Comparison of ENCODE assay signal across 23 cellular contexts in genomic region chr12:42546709-42547108, GRCh38. TPM values are rescaled to one million over a fixed set of nuclear protein-coding genes. Genes with fewer than 3 reads are reported as not detected.
DNase-seq lines count a peak whose midpoint lies in the region; ATAC-seq and TF ChIP-seq lines count a peak whose summit lies in the region.
"Had no signal": no experiment of that assay in that cellular context is flagged by ENCODE, and none has a peak within 500 bp of the region (broad histone marks: within the 10 kb centered on the region; RNA-seq: fewer than 3 reads in every experiment).

No MANE protein-coding gene starts in this region.

- H3K27me3 ChIP-seq in MM.1S (replicated peaks; ENCODE audit: insufficient read depth, low read length): no peaks in the 10 kb centered on the region
- H3K27me3 ChIP-seq in hepatocyte: no peaks in the 10 kb centered on the region
- H3K27me3 ChIP-seq: Peyer's patch had no signal

- DNase-seq in MM.1S (peak; percentile 46), hepatocyte (ENCODE audit: low spot score) (no peak), progenitor cell of endocrine pancreas (ENCODE audit: low spot score, unreplicated experiment) (no peak), DMS153 (lab: John Stamatoyannopoulos, UW) (no peak)
- no peak for DNase-seq in stimulated activated CD4-positive, alpha-beta T cell treated with anti-CD3 and anti-CD28 coated beads, Interleukin-15, amount 100 ng/mL, for 24 hours
- DNase-seq: C1 segment of cervical spinal cord; CD4-positive, alpha-beta memory T cell; COR-L47; NCI-H1092; NCI-H1417 treated with DMSO at 0.1 percent for 48 hours; NCI-H1694 treated with DMSO at 0.1 percent for 48 hours; NCI-H2081; NCI-H2227 treated with DMSO at 0.1 percent for 48 hours; NCI-H526 treated with DMSO at 0.1 percent for 48 hours; Peyer's patch; SHP77 treated with DMSO at 0.1 percent for 48 hours had no signal

- H3K27ac ChIP-seq in MM.1S (ENCODE audit: low read length) (peak overlapping the region; percentile 25; the same call in 1 of the 2 replicates), hepatocyte (no peak overlapping the region)
- H3K27ac ChIP-seq: A549, HL-60, Peyer's patch, SK-N-MC had no signal

- TF ChIP-seq CTCF in MM.1S (IDR thresholded peaks at IDR 0.05; ENCODE audit: low read length) (no peak), hepatocyte (IDR thresholded peaks at IDR 0.05; ENCODE audit: poor library complexity) (no peak), progenitor cell of endocrine pancreas (IDR thresholded peaks at IDR 0.05; ENCODE audit: unreplicated experiment) (no peak)

- no peaks in the 10 kb centered on the region for H3K27me3 Mint-ChIP-seq in progenitor cell of endocrine pancreas

- 88% methylated on average over 2 of the region's 2 CpGs for WGBS in hepatocyte (ENCODE audit: low lambda C conversion rate, missing lambda C conversion rate)

- peak overlapping the region; percentile 35 for H2AFZ ChIP-seq in MM.1S (ENCODE audit: low read length)
- H2AFZ ChIP-seq in hepatocyte: no peak overlapping the region

- H3K4me1 Mint-ChIP-seq in progenitor cell of endocrine pancreas (ENCODE audit: low read depth): peaks cover 20% of the 10 kb centered on the region
- H3K4me1 Mint-ChIP-seq: CD4-positive, alpha-beta memory T cell had no signal

- TF ChIP-seq POLR2A in GM18505 (IDR thresholded peaks at IDR 0.05; ENCODE audit: borderline replicate concordance, extremely low read depth, insufficient read depth, insufficient read length): no peak

- no peak overlapping the region for H3K4me3 Mint-ChIP-seq in progenitor cell of endocrine pancreas (ENCODE audit: low read depth)
- H3K4me3 Mint-ChIP-seq: IgD-negative memory B cell had no signal

- peak overlapping the region; percentile 41 for H3K27ac Mint-ChIP-seq in progenitor cell of endocrine pancreas
- H3K27ac Mint-ChIP-seq: CD4-positive, alpha-beta memory T cell; IgD-negative memory B cell had no signal

- H4K20me1 ChIP-seq in MM.1S (ENCODE audit: insufficient read depth, low read length) (no peaks in the 10 kb centered on the region), hepatocyte (ENCODE audit: insufficient read depth, poor library complexity, severe bottlenecking) (peaks cover 20% of the 10 kb centered on the region)

- H3F3A ChIP-seq in MM.1S (ENCODE audit: insufficient read depth, low read length): peaks cover 9% of the 10 kb centered on the region; the same call in 1 of the 2 replicates

- H3K9me3 ChIP-seq in MM.1S (replicated peaks; ENCODE audit: insufficient read depth, low read length) (no peaks in the 10 kb centered on the region), hepatocyte (ENCODE audit: low read depth) (no peaks in the 10 kb centered on the region)
- H3K9me3 ChIP-seq: A549, Peyer's patch had no signal

- H3K79me2 ChIP-seq in MM.1S (ENCODE audit: low read length) (no peaks in the 10 kb centered on the region), hepatocyte (peaks cover 80% of the 10 kb centered on the region)

- no peaks in the 10 kb centered on the region for H3K9me3 Mint-ChIP-seq in progenitor cell of endocrine pancreas (ENCODE audit: low read depth)
- H3K9me3 Mint-ChIP-seq: IgD-negative memory B cell had no signal

- H3K4me2 ChIP-seq in MM.1S (ENCODE audit: low read depth, low read length): peak overlapping the region; percentile 61
- peak overlapping the region; percentile 32 for H3K4me2 ChIP-seq in hepatocyte
- H3K4me2 ChIP-seq: A549 had no signal

- H3K9me2 ChIP-seq in MM.1S (replicated peaks; ENCODE audit: insufficient read depth, low read length): no peaks in the 10 kb centered on the region
- no peaks in the 10 kb centered on the region for H3K9me2 ChIP-seq in hepatocyte (replicated peaks; ENCODE audit: insufficient read depth)

- no peak overlapping the region; the same call in 1 of the 2 replicates for H3K9ac ChIP-seq in MM.1S (ENCODE audit: low read length)

- H3K4me3 ChIP-seq in MM.1S (ENCODE audit: low read length): peak overlapping the region; percentile 54
- H3K4me3 ChIP-seq in hepatocyte: no peak overlapping the region
- H3K4me3 ChIP-seq: A549, Peyer's patch, SK-N-MC had no signal

- H3K36me3 ChIP-seq in MM.1S (replicated peaks; ENCODE audit: insufficient read depth, low read length) (no peaks in the 10 kb centered on the region), hepatocyte (replicated peaks; ENCODE audit: insufficient read depth, low read depth) (no peaks in the 10 kb centered on the region)
- H3K36me3 ChIP-seq: Peyer's patch had no signal

- H3K36me3 Mint-ChIP-seq in progenitor cell of endocrine pancreas (ENCODE audit: insufficient read depth): peaks cover 24% of the 10 kb centered on the region
- H3K36me3 Mint-ChIP-seq: CD4-positive, alpha-beta memory T cell; IgD-negative memory B cell had no signal

- H3K4me1 ChIP-seq in MM.1S (ENCODE audit: low read length) (peaks cover 10% of the 10 kb centered on the region), hepatocyte (ENCODE audit: insufficient read depth) (peaks cover 5% of the 10 kb centered on the region)
- H3K4me1 ChIP-seq: A549, Peyer's patch had no signal

- peak; percentile 63 for ATAC-seq in GM18867 (IDR thresholded peaks at IDR 0.05; ENCODE audit: unreplicated experiment)
- no peak for ATAC-seq in HG02938 (IDR thresholded peaks at IDR 0.05; ENCODE audit: unreplicated experiment)
- ATAC-seq in GM18505 (IDR thresholded peaks at IDR 0.05; ENCODE audit: unreplicated experiment): no peak
- ATAC-seq: A549 had no signal

RNA-seq across cellular contexts. Expression of gene PRICKLE1, which starts 42.8 kb away (rescaled TPM):
- total RNA-seq in hepatocyte (23.6 and 25.9 TPM in 2 replicates), progenitor cell of endocrine pancreas (43.2 and 53.5 TPM in 2 replicates)
- polyA plus RNA-seq in hepatocyte: 16.5 and 24.8 TPM in 2 replicates
- total RNA-seq: CD4-positive, alpha-beta memory T cell had no signal
- polyA plus RNA-seq: CD4-positive, alpha-beta memory T cell had no signal
